ENCODE assay signal across 8 cellular contexts in the genomic region with DNA sequence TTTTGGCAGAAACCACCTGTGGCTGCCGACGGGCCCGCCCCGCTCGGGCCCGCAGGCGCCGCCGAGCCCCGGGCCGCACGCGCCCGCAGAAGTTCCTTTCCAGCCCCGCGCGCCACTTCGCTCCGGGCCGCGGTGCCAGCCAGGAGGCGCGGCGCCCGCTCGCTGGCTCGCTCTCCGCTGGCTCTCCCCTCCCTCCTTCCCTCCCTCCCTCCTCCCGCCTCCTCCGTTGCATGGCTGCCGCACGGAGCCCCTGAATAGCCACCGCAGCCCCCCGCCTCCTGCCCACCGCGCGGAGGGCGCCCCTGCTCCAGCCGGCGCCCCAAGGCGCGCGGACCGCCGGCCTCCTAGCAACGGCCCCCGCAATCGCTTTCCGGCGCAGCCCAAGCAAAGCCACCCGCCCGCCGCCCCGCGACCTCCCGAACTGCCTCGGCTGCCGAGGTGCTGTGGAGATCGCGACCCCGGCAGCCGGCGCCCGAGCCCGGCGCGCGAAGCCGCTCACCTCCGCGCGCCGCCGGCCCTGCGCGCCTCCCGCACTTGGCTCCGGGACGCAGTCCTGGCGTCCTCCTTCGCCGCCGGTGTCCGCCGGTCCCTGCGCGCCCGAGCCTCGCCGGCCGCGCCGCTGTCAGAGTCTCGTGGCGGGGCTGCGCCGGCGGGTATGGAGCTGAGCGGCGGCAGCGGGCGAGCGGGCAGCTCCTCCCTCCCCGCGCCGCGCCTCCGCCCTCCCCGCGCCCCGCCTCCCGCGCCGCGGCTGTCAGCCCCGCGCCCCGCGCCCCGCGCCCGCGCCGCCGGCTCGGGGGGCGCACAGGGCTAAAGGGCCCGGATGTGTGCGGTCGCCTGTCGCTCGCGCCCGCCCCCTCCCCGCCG. TPM values are rescaled to one million over a fixed set of nuclear protein-coding genes. Genes with fewer than 3 reads are reported as not detected.
DNase-seq lines count a peak whose midpoint lies in the region; ATAC-seq and TF ChIP-seq lines count a peak whose summit lies in the region.

Gene ZBTB7C (minus strand): TSS at position 657 of the 864 bp plus-strand sequence.

- no peak within 1 kb of the TSS for H3K9ac ChIP-seq in iPS-15b (ENCODE audit: low read depth, low read length)

- intact Hi-C loops in sciatic nerve (cut with DNase I) = no loop called here

- peaks cover 59% of the 10 kb centered on the region for H3K27me3 ChIP-seq in iPS-15b (ENCODE audit: control insufficient read depth, insufficient read depth, low read length)

- peak; percentile 22 for ATAC-seq in GM18517 (IDR thresholded peaks at IDR 0.05; ENCODE audit: unreplicated experiment)
- no peak for ATAC-seq in sciatic nerve
- no peak for ATAC-seq in HG03342 (IDR thresholded peaks at IDR 0.05; ENCODE audit: unreplicated experiment)

- no peaks in the 10 kb centered on the region for H3K9me3 ChIP-seq in iPS-15b (ENCODE audit: control insufficient read depth, insufficient read depth, low read length)

- H3K4me1 ChIP-seq in iPS-15b (ENCODE audit: control insufficient read depth, insufficient read depth, low read length) = peaks cover 10% of the 10 kb centered on the region

- no peaks in the 10 kb centered on the region for H3K36me3 ChIP-seq in iPS-15b (ENCODE audit: control insufficient read depth, insufficient read depth, low read length)

- TF ChIP-seq CTCF in AG10803 (conservative IDR thresholded peaks at IDR 0.05; ENCODE audit: low read length) (no peak), astrocyte of the cerebellum (IDR thresholded peaks at IDR 0.05; ENCODE audit: low read depth, low read length, missing control alignments) (no peak)

- in situ Hi-C loops in astrocyte of the cerebellum (cut with HindIII; ENCODE audit: low sequenced_read_pairs) = no loop called here

- H3K4me3 ChIP-seq in AG10803 (ENCODE audit: low read length) (peak within 1 kb of the TSS; percentile 68), astrocyte of the cerebellum (ENCODE audit: low read depth, low read length) (peak within 1 kb of the TSS; percentile 67), iPS-15b (ENCODE audit: low read depth, low read length) (peak within 1 kb of the TSS; percentile 77)

- DNase-seq in AG10803 (ENCODE audit: low read depth) (peak; percentile 12), NCI-H2196 treated with DMSO at 0.1 percent for 48 hours (lab: John Stamatoyannopoulos, UW; ENCODE audit: unreplicated experiment) (peak; percentile 39), astrocyte of the cerebellum (ENCODE audit: low read depth) (no peak), sciatic nerve (ENCODE audit: low spot score) (no peak), KG1 (lab: John Stamatoyannopoulos, UW) (no peak)

RNA-seq across cellular contexts. Expression of gene ZBTB7C, which starts in this region (rescaled TPM):
- total RNA-seq in sciatic nerve = 44.2 TPM

Comparison
In these comparisons a context has a peak if more than half of its experiments do, and no peak if none do; other contexts are left out.
1. DNase-seq: peak in AG10803 (single experiment) and NCI-H2196 treated with DMSO at 0.1 percent for 48 hours (single experiment); none in astrocyte of the cerebellum (single experiment), sciatic nerve (single experiment) and KG1 (single experiment).
2. Peak in every context shown above with its lines, with median percentiles within 50 percentile points of each other: H3K4me3 ChIP-seq.